17 cellular contexts compared by ENCODE assay signal in genomic region chr13:88022826-88023225, GRCh38.
"Had no signal": no experiment of that assay in that cellular context is flagged by ENCODE, and none has a peak within 500 bp of the region (broad histone marks: within the 10 kb centered on the region; RNA-seq: fewer than 3 reads in every experiment).

No MANE protein-coding gene starts in this region.

- H3K27ac ChIP-seq: gastrocnemius medialis, heart right ventricle, neutrophil, skin epidermis, tibial artery had no signal

- H3K4me1 ChIP-seq: gastrocnemius medialis, tibial artery had no signal

- H3K27me3 ChIP-seq: gastrocnemius medialis, heart right ventricle, neutrophil, tibial artery had no signal

- DNase-seq: activated B cell treated with CpG ODN at 0.5 μM for 24 hours; activated CD4-positive, alpha-beta T cell treated with anti-CD3 and anti-CD28 coated beads for 48 hours; activated CD8-positive, alpha-beta T cell treated with anti-CD3 and anti-CD28 coated beads for 36 hours; activated effector memory CD4-positive, alpha-beta T cell treated with Interleukin-2 at 50 U/mL for 16 hours; activated naive CD4-positive, alpha-beta T cell treated with anti-CD3 and anti-CD28 coated beads, Interleukin-2, amount 50 U/mL, for 16 hours; activated T-cell treated with anti-CD3 and anti-CD28 coated beads, Interleukin-2, amount 50 U/mL, for 4 hours; gastrocnemius medialis; heart right ventricle; islet precursor cell; naive B cell; retina; stimulated activated CD4-positive, alpha-beta T cell treated with anti-CD3 and anti-CD28 coated beads, Interleukin-15, amount 100 ng/mL, for 24 hours; stimulated activated CD4-positive, alpha-beta T cell treated with anti-CD3 and anti-CD28 coated beads, Interleukin-4, amount 100 ng/mL, for 1 hour; stimulated activated naive B cell treated with anti-CD40 and anti-IgM and Interleukin-4, amounts not matched to agents 10 μg/mL and 1 μg/mL and 100 μg/mL, for 72 hours; tibial artery had no signal

- H3K9me3 ChIP-seq: tibial artery had no signal

- ATAC-seq: activated CD8-positive, alpha-beta T cell treated with anti-CD3 and anti-CD28 coated beads for 36 hours; activated T-cell treated with anti-CD3 and anti-CD28 coated beads, Interleukin-2, amount 50 U/mL, for 4 hours; gastrocnemius medialis; heart right ventricle; stimulated activated naive B cell treated with anti-CD40 and anti-IgM and Interleukin-4, amounts not matched to agents 10 μg/mL and 1 μg/mL and 100 μg/mL, for 72 hours had no signal

- H3K36me3 ChIP-seq: gastrocnemius medialis, heart right ventricle, neutrophil, tibial artery had no signal

- H3K4me3 ChIP-seq: gastrocnemius medialis, heart right ventricle, skin epidermis, tibial artery had no signal
